In genomic region chr3:149058602-149059001, GRCh38 we compare ENCODE assay signal across 13 cellular contexts. TPM values are rescaled to one million over a fixed set of nuclear protein-coding genes. Genes with fewer than 3 reads are reported as not detected.
DNase-seq lines count a peak whose midpoint lies in the region; ATAC-seq and TF ChIP-seq lines count a peak whose summit lies in the region.
"Had no signal": no experiment of that assay in that cellular context is flagged by ENCODE, and none has a peak within 500 bp of the region (broad histone marks: within the 10 kb centered on the region; RNA-seq: fewer than 3 reads in every experiment).

No MANE protein-coding gene starts in this region.

- no peaks in the 10 kb centered on the region for H3K4me1 ChIP-seq in gastroesophageal sphincter

- H3K27ac ChIP-seq in coronary artery (no peak overlapping the region), gastroesophageal sphincter (no peak overlapping the region)
- H3K27ac ChIP-seq: epithelial cell of prostate had no signal

- TF ChIP-seq POLR2A in gastroesophageal sphincter (IDR thresholded peaks at IDR 0.05) = no peak

- peak; percentile 89 for ATAC-seq in GM19395 (IDR thresholded peaks at IDR 0.05; ENCODE audit: unreplicated experiment)
- peak; percentile 66 for ATAC-seq in HG02588 (IDR thresholded peaks at IDR 0.05; ENCODE audit: unreplicated experiment)
- ATAC-seq in HG03342 (IDR thresholded peaks at IDR 0.05; ENCODE audit: unreplicated experiment) = peak; percentile 57
- no peak for ATAC-seq in gastroesophageal sphincter

- peaks cover 4 to 86% of the 10 kb centered on the region in 2 donors for H3K36me3 ChIP-seq in gastroesophageal sphincter

- TF ChIP-seq CTCF in GM10266 (IDR thresholded peaks at IDR 0.05; ENCODE audit: control insufficient read depth, insufficient read depth, low read depth, missing control alignments) (no peak), coronary artery (IDR thresholded peaks at IDR 0.05) (no peak), gastroesophageal sphincter (IDR thresholded peaks at IDR 0.05) (no peak)

- H3K4me3 ChIP-seq in coronary artery (no peak overlapping the region), gastroesophageal sphincter (no peak overlapping the region)

- H3K9me3 ChIP-seq in gastroesophageal sphincter = no peaks in the 10 kb centered on the region

- H3K27me3 ChIP-seq in gastroesophageal sphincter = no peaks in the 10 kb centered on the region

- 78 to 100% methylated on average over 1 of the region's 1 CpG for WGBS in gastroesophageal sphincter (ENCODE audit: low coverage in 1 of 2), 2 donors

- DNase-seq in GM10266 (ENCODE audit: extremely low spot score) (peak; percentile 19), coronary artery (ENCODE audit: low spot score) (no peak), AG08395 (ENCODE audit: low spot score) (no peak)
- no peak for DNase-seq in stimulated activated CD4-positive, alpha-beta T cell treated with anti-CD3 and anti-CD28 coated beads, Interleukin-12 subunit alpha, Interleukin-12 subunit beta, amount 100 ng/mL, for 4 hours
- DNase-seq: activated gamma-delta T cell, DMS79 treated with DMSO at 0.1 percent for 48 hours, mesenchymal stem cell, NCI-H2107 had no signal

- TF ChIP-seq EP300 in gastroesophageal sphincter (IDR thresholded peaks at IDR 0.05) = no peak

RNA-seq across cellular contexts. Expression of gene HLTF, which starts 27.7 kb away (rescaled TPM):
- total RNA-seq in gastroesophageal sphincter = 10 to 100 TPM; 18.3 to 28.2 (median 23.0) TPM
